In genomic region chr9:27367175-27367798, GRCh38 we compare ENCODE assay signal across 10 cellular contexts.
DNase-seq lines count a peak whose midpoint lies in the region; ATAC-seq, FAIRE-seq and TF ChIP-seq lines count a peak whose summit lies in the region.
"Had no signal": no experiment of that assay in that cellular context is flagged by ENCODE, and none has a peak within 500 bp of the region (broad histone marks: within the 10 kb centered on the region; RNA-seq: fewer than 3 reads in every experiment).

No MANE protein-coding gene starts in this region.

- no peak overlapping the region for H3K4me3 Mint-ChIP-seq in dendritic cell treated with granulocyte-macrophage colony-stimulating factor and Interleukin-4, amounts not matched to agents 40 ng/mL and 50 ng/mL, for 4 days

- TF ChIP-seq CTCF in esophagus muscularis mucosa (IDR thresholded peaks at IDR 0.05): no peak

- no peak overlapping the region for H3K4me3 ChIP-seq in esophagus muscularis mucosa
- H3K4me3 ChIP-seq: smooth muscle cell had no signal

- DNase-seq in GM12892 (ENCODE audit: insufficient read length): no peak
- DNase-seq in esophagus muscularis mucosa (ENCODE audit: extremely low spot score): no peak
- DNase-seq in HT-29 (ENCODE audit: low spot score): no peak
- no peak for DNase-seq in COR-L47 (lab: John Stamatoyannopoulos, UW)
- DNase-seq in stimulated activated CD8-positive, alpha-beta memory T cell treated with anti-CD3 and anti-CD28 coated beads, Interleukin-4, amount 100 ng/mL, for 48 hours: no peak
- DNase-seq: NCI-H2081 treated with DMSO at 0.1 percent for 48 hours had no signal

- intact Hi-C loops in dendritic cell treated with granulocyte-macrophage colony-stimulating factor and Interleukin-4, amounts not matched to agents 40 ng/mL and 50 ng/mL, for 4 days (cut with micrococcal nuclease): no loop called here
- intact Hi-C loops in esophagus muscularis mucosa (cut with DNase I): no loop called here

- TF ChIP-seq EP300 in esophagus muscularis mucosa (IDR thresholded peaks at IDR 0.05): no peak

- peak overlapping the region in 1 of 4 donors; percentile 14 for H3K27ac ChIP-seq in esophagus muscularis mucosa (replicated peaks in 1 of 4)

- peak; percentile 85 for FAIRE-seq in GM12892 (lab: Jason Lieb, UNC)

- H3K4me1 Mint-ChIP-seq in dendritic cell treated with granulocyte-macrophage colony-stimulating factor and Interleukin-4, amounts not matched to agents 40 ng/mL and 50 ng/mL, for 4 days (ENCODE audit: low read depth): peaks cover 79% of the 10 kb centered on the region

- no peaks in the 10 kb centered on the region for H3K27me3 ChIP-seq in esophagus muscularis mucosa

- H3K36me3 ChIP-seq in esophagus muscularis mucosa: no peaks in the 10 kb centered on the region

- H3K27me3 Mint-ChIP-seq in dendritic cell treated with granulocyte-macrophage colony-stimulating factor and Interleukin-4, amounts not matched to agents 40 ng/mL and 50 ng/mL, for 4 days: no peaks in the 10 kb centered on the region

- peak; percentile 72 for ATAC-seq in GM19467 (IDR thresholded peaks at IDR 0.05; ENCODE audit: unreplicated experiment)
- ATAC-seq in HG03159 (IDR thresholded peaks at IDR 0.05; ENCODE audit: unreplicated experiment): peak; percentile 76

- TF ChIP-seq POLR2A in GM12892 (IDR thresholded peaks at IDR 0.05; ENCODE audit: low read depth, low read length) (no peak), esophagus muscularis mucosa (IDR thresholded peaks at IDR 0.05; ENCODE audit: low read depth) (no peak)

- H3K4me1 ChIP-seq in esophagus muscularis mucosa: peaks cover 0 to 41% (median 20%) of the 10 kb centered on the region in 4 donors

- H3K9me3 Mint-ChIP-seq in dendritic cell treated with granulocyte-macrophage colony-stimulating factor and Interleukin-4, amounts not matched to agents 40 ng/mL and 50 ng/mL, for 4 days: no peaks in the 10 kb centered on the region

- peak overlapping the region; percentile 86 for H3K27ac Mint-ChIP-seq in dendritic cell treated with granulocyte-macrophage colony-stimulating factor and Interleukin-4, amounts not matched to agents 40 ng/mL and 50 ng/mL, for 4 days

- peaks cover 62% of the 10 kb centered on the region for H3K36me3 Mint-ChIP-seq in dendritic cell treated with granulocyte-macrophage colony-stimulating factor and Interleukin-4, amounts not matched to agents 40 ng/mL and 50 ng/mL, for 4 days (ENCODE audit: low read depth)

- WGBS in esophagus muscularis mucosa: 85% methylated on average over 6 of the region's 6 CpGs

- no peaks in the 10 kb centered on the region for H3K9me3 ChIP-seq in esophagus muscularis mucosa
